12 cellular contexts compared by ENCODE assay signal in genomic region chr2:20622731-20623130, GRCh38. TPM values are rescaled to one million over a fixed set of nuclear protein-coding genes. Genes with fewer than 3 reads are reported as not detected.
A peak's percentile ranks its signal among the peaks of the same experiment; 100 is the strongest.
DNase-seq lines count a peak whose midpoint lies in the region; ATAC-seq and TF ChIP-seq lines count a peak whose summit lies in the region.
"Had no signal": no experiment of that assay in that cellular context is flagged by ENCODE, and none has a peak within 500 bp of the region (broad histone marks: within the 10 kb centered on the region; RNA-seq: fewer than 3 reads in every experiment).

No MANE protein-coding gene starts in this region.

- TF ChIP-seq CTCF in WERI-Rb-1 (IDR thresholded peaks at IDR 0.05; ENCODE audit: low read depth, low read length), result no peak
- no peak for TF ChIP-seq CTCF in sigmoid colon (IDR thresholded peaks at IDR 0.05)

- DNase-seq in D341Med (ENCODE audit: low spot score) (peak; percentile 84), WERI-Rb-1 (peak; percentile 92), left ventricle myocardium superior (peak; percentile 90), sigmoid colon (peak; percentile 71), NCI-H1930 (lab: John Stamatoyannopoulos, UW) (no peak), CD1c-positive myeloid dendritic cell (ENCODE audit: extremely low spot score) (no peak), hepatic stellate cell (ENCODE audit: low spot score) (no peak)
- DNase-seq in NK-92 treated with Interleukin-12 subunit alpha and Interleukin-12 subunit beta, amount 100 ng/mL, for 24 hours (lab: John Stamatoyannopoulos, UW), result no peak
- DNase-seq: activated naive CD4-positive, alpha-beta T cell treated with anti-CD3 and anti-CD28 coated beads for 36 hours; NCI-H2107; stimulated activated CD4-positive, alpha-beta T cell treated with anti-CD3 and anti-CD28 coated beads, Interleukin-4, amount 100 ng/mL, for 1 hour had no signal

- intact Hi-C loops in left ventricle myocardium superior (cut with micrococcal nuclease) (no loop called here), sigmoid colon (cut with DNase I) (no loop called here)

- H3K27me3 ChIP-seq in WERI-Rb-1 (ENCODE audit: insufficient read depth, low read depth, severe bottlenecking), result no peaks in the 10 kb centered on the region
- H3K27me3 ChIP-seq in sigmoid colon, result no peaks in the 10 kb centered on the region

- TF ChIP-seq EP300 in sigmoid colon (IDR thresholded peaks at IDR 0.05), result peak in 2 of 4 donors; percentile 5 to 40

- 84 to 87% methylated on average over 10 of the region's 10 CpGs for WGBS in sigmoid colon, 2 donors

- H3K36me3 ChIP-seq in WERI-Rb-1 (no peaks in the 10 kb centered on the region), sigmoid colon (peaks cover 32 to 44% (median 41%) of the 10 kb centered on the region in 4 donors)

- peaks cover 0 to 66% (median 55%) of the 10 kb centered on the region in 4 donors for H3K4me1 ChIP-seq in sigmoid colon

- ATAC-seq in left ventricle myocardium superior, result peak; percentile 56

- H3K4me3 ChIP-seq in WERI-Rb-1 (ENCODE audit: low read depth, low read length) (no peak overlapping the region), sigmoid colon (no peak overlapping the region)
- H3K4me3 ChIP-seq: prostate gland had no signal

- H3K27ac ChIP-seq in WERI-Rb-1 (peak overlapping the region; percentile 74), sigmoid colon (peak overlapping the region in 3 of 4 donors; percentile 98)

- H3K9me3 ChIP-seq in WERI-Rb-1 (ENCODE audit: severe bottlenecking) (no peaks in the 10 kb centered on the region), sigmoid colon (no peaks in the 10 kb centered on the region)
- H3K9me3 ChIP-seq: prostate gland had no signal

- TF ChIP-seq POLR2A in sigmoid colon (IDR thresholded peaks at IDR 0.05), result no peak

RNA-seq across cellular contexts. Expression of gene HS1BP3, which starts 28.2 kb away (rescaled TPM):
- 20.2 TPM for total RNA-seq in left ventricle myocardium superior
- total RNA-seq in sigmoid colon, result 10 to 100 TPM; 32.3 to 54.6 (median 41.8) TPM
- 10 to 100 TPM; 25.2 to 36.3 (median 25.3) TPM for polyA plus RNA-seq in sigmoid colon

RNA-seq across cellular contexts. Expression of gene GDF7, which starts 44.2 kb away (rescaled TPM):
- total RNA-seq in left ventricle myocardium superior (0.32 TPM), sigmoid colon (1 to 10 TPM in 1 of 4 donors, under 1 TPM in 3; 0.49 to 1.6 (median 0.77) TPM)
- polyA plus RNA-seq in sigmoid colon, result under 1 TPM; under 0.01 to 0.60 (median under 0.01) TPM
- total RNA-seq: activated naive CD4-positive, alpha-beta T cell treated with anti-CD3 and anti-CD28 coated beads for 36 hours had no signal

Comparison
In these comparisons a context has a peak if more than half of its experiments do, and no peak if none do; other contexts are left out.
1. DNase-seq: peak in D341Med (single experiment), WERI-Rb-1 (single experiment), left ventricle myocardium superior (single experiment) and sigmoid colon (single experiment); none in NCI-H1930 (0 of 2), CD1c-positive myeloid dendritic cell (single experiment), hepatic stellate cell (single experiment) and NK-92 treated with Interleukin-12 subunit alpha and Interleukin-12 subunit beta, amount 100 ng/mL, for 24 hours (single experiment).